ENCODE assay signal across 11 cellular contexts in the genomic region with DNA sequence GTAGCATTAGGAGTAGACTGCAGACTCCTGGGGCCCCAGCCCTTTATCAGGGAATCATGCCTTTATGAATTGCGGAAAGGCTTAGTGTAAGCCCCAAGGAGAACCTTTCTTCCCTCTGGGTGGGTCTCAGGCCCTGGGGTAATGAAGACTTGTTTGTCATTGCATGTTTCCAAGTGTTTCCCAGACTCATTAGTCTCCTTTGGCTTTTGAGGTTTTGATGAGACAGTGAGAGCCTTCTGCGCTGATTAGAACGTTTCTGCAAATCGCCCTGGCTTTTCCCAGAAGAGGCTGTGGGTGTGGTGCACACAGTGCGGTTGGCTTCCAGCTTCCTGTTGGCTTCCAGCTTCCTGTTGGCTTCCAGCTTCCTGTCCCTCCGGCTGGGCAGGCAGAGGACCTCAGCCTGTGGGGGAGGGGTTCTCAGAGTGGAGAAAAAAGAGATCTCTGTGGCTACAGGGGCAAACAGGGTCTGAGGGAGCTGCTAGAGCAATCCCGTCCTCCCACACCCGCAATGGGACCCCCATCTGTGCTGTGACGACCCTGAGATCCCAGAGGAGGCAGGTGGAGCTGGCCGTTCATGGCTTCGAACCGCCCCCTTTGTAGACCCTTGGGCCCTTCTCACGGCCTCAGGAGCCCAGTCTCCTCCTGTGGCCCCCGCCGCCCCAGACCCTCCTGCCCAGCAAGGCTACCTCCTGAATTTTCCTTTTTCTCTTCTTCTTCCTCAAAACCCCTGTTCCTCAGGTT. TPM values are rescaled to one million over a fixed set of nuclear protein-coding genes. Genes with fewer than 3 reads are reported as not detected.
DNase-seq lines count a peak whose midpoint lies in the region; ATAC-seq, FAIRE-seq and TF ChIP-seq lines count a peak whose summit lies in the region.
"Had no signal": no experiment of that assay in that cellular context is flagged by ENCODE, and none has a peak within 500 bp of the region (broad histone marks: within the 10 kb centered on the region; RNA-seq: fewer than 3 reads in every experiment).

No MANE protein-coding gene starts in this region.

- intact Hi-C loops in HepG2 (cut with micrococcal nuclease; ENCODE audit: unreplicated experiment) (no loop called here), Calu3 (cut with micrococcal nuclease; ENCODE audit: unreplicated experiment) (no loop called here)

- no peak for ATAC-seq in HepG2
- ATAC-seq in left lobe of liver, result peak; percentile 22
- no peak for ATAC-seq in GM18909 (IDR thresholded peaks at IDR 0.05; ENCODE audit: poor library complexity, unreplicated experiment)
- no peak for ATAC-seq in GM21367 (IDR thresholded peaks at IDR 0.05; ENCODE audit: unreplicated experiment)
- ATAC-seq: CD8-positive, alpha-beta T cell had no signal

- TF ChIP-seq POLR2A in HepG2 (IDR thresholded peaks at IDR 0.05; ENCODE audit: insufficient read depth in 1 of 2, low read depth in 2 of 2, low read length in 2 of 2), result no peak

- H3K27me3 Mint-ChIP-seq in Calu3 (ENCODE audit: unreplicated experiment), result no peaks in the 10 kb centered on the region

- H3K4me3 Mint-ChIP-seq in Calu3 (ENCODE audit: low read depth, unreplicated experiment), result no peak overlapping the region
- H3K4me3 Mint-ChIP-seq: CD8-positive, alpha-beta T cell had no signal

- H3K36me3 Mint-ChIP-seq in Calu3 (ENCODE audit: insufficient read depth, unreplicated experiment), result peaks cover 19% of the 10 kb centered on the region

- POLR2A ChIA-PET in HepG2 (lab: Yijun Ruan, JAX), result no interaction called here

- TF ChIP-seq RAD21 in liver (IDR thresholded peaks at IDR 0.05), result no peak
- TF ChIP-seq RAD21 in HepG2 (CRISPR knock-in tag; IDR thresholded peaks at IDR 0.05), result no peak

- no peak overlapping the region for H3K27ac Mint-ChIP-seq in Calu3 (ENCODE audit: unreplicated experiment)
- H3K27ac Mint-ChIP-seq: CD8-positive, alpha-beta T cell had no signal

- 84% methylated on average over 15 of the region's 15 CpGs for whole genome bisulfite sequencing in liver
- WGBS in HepG2 (ENCODE audit: low lambda C conversion rate), result 93% methylated on average over 12 of the region's 15 CpGs

- no peaks in the 10 kb centered on the region for H3K9me3 Mint-ChIP-seq in Calu3 (ENCODE audit: low read depth, unreplicated experiment)
- H3K9me3 Mint-ChIP-seq: CD8-positive, alpha-beta T cell had no signal

- DNase-seq in HepG2 (ENCODE audit: low spot score) (no peak), astrocyte of the hippocampus (ENCODE audit: low read depth, low spot score) (peak; percentile 24), left lobe of liver (ENCODE audit: low spot score) (no peak), Calu3 (no peak), COLO668 (lab: John Stamatoyannopoulos, UW; ENCODE audit: unreplicated experiment) (no peak)
- DNase-seq: CD8-positive, alpha-beta T cell; NCI-H146 had no signal

- H3K9me3 ChIP-seq in liver (ENCODE audit: control insufficient read depth in 4 of 4, low read length in 3 of 4) (no peaks in the 10 kb centered on the region), HepG2 (ENCODE audit: low read length) (peaks cover 6% of the 10 kb centered on the region; the same call in 1 of the 2 replicates)

- in situ Hi-C loops in HepG2 (cut with HindIII; ENCODE audit: extremely low pct_ligation_motif_present, low pct_unique_long_range_greater_than_20kb), result no loop called here

- H3K27ac ChIP-seq in liver (ENCODE audit: low read depth in 1 of 2, low read length in 2 of 2), result no peak overlapping the region
- H3K27ac ChIP-seq in HepG2 (ENCODE audit: extremely low read length, insufficient read depth, low read length), result no peak overlapping the region

- CTCF ChIA-PET in HepG2 (lab: Yijun Ruan, JAX; ENCODE audit: low intra/inter-chr PET ratio, low total read pairs) (no interaction called here), Calu3 (lab: Charles Lee) (interaction anchor here (1.1 to 1.2 kb wide), 2 partner anchors 13 to 21 kb away, joined by 3 read pairs; no protein-coding TSS in a partner anchor)

- H3K27me3 ChIP-seq in liver (ENCODE audit: control insufficient read depth in 4 of 4, insufficient read depth in 4 of 4, low read length in 3 of 4) (no peaks in the 10 kb centered on the region), HepG2 (ENCODE audit: control insufficient read depth in 1 of 2, insufficient read depth in 2 of 2, low read length in 2 of 2) (no peaks in the 10 kb centered on the region)

- no peak overlapping the region for H2AFZ ChIP-seq in HepG2 (ENCODE audit: low read length)

- TF ChIP-seq EP300 in HepG2 (IDR thresholded peaks at IDR 0.05; ENCODE audit: low read depth in 2 of 2, low read length in 2 of 2) (no peak), HepG2 (CRISPR knock-in tag; IDR thresholded peaks at IDR 0.05; ENCODE audit: borderline replicate concordance) (no peak)

- H3K4me3 ChIP-seq in liver (ENCODE audit: low read depth in 1 of 3, low read length in 3 of 3), result no peak overlapping the region
- H3K4me3 ChIP-seq in HepG2 (replicated peaks in 1 of 3; ENCODE audit: insufficient read depth in 1 of 3, low read depth in 2 of 3, low read length in 3 of 3), result no peak overlapping the region

- H3K36me3 ChIP-seq in liver (ENCODE audit: control insufficient read depth in 4 of 4, insufficient read depth in 3 of 4, low read depth in 1 of 4, low read length in 3 of 4) (peaks cover 5 to 71% (median 47%) of the 10 kb centered on the region in 4 donors), HepG2 (replicated peaks in 1 of 2; ENCODE audit: control insufficient read depth in 1 of 2, insufficient read depth in 2 of 2, low read length in 2 of 2) (peaks cover 7 to 49% of the 10 kb centered on the region in 2 experiments)

- H3K79me2 ChIP-seq in HepG2 (ENCODE audit: insufficient read depth, low read length), result no peaks in the 10 kb centered on the region

- H3K4me1 ChIP-seq in liver (ENCODE audit: control insufficient read depth in 4 of 4, insufficient read depth in 4 of 4, low read length in 3 of 4) (peaks cover 0 to 7% (median 0%) of the 10 kb centered on the region in 4 donors), HepG2 (ENCODE audit: insufficient read depth, low read length) (no peaks in the 10 kb centered on the region)

- no peaks in the 10 kb centered on the region for H4K20me1 ChIP-seq in HepG2 (ENCODE audit: insufficient read depth, low read length)

- BruUV-seq in HepG2 (replicated peaks; lab: Mats Ljungman, UMichigan) (no TSS peak), Calu3 (replicated peaks; lab: Mats Ljungman, UMichigan) (no TSS peak)

- H3K9ac ChIP-seq in liver (ENCODE audit: low read depth in 1 of 2, low read length in 2 of 2), result no peak overlapping the region
- H3K9ac ChIP-seq in HepG2 (ENCODE audit: insufficient read depth, low read depth, low read length), result no peak overlapping the region

- no peak overlapping the region for H3K4me2 ChIP-seq in HepG2 (ENCODE audit: low read depth, low read length)

- FAIRE-seq in HepG2 (lab: Jason Lieb, UNC), result no peak
- FAIRE-seq: islet of Langerhans had no signal

- TF ChIP-seq CTCF in liver (IDR thresholded peaks at IDR 0.05; ENCODE audit: low read depth, low read length, missing input control) (no peak), HepG2 (CRISPR knock-in tag; IDR thresholded peaks at IDR 0.05) (no peak), Calu3 (IDR thresholded peaks at IDR 0.05; ENCODE audit: unreplicated experiment) (no peak)

- no peaks in the 10 kb centered on the region for H3K4me1 Mint-ChIP-seq in Calu3 (ENCODE audit: low read depth, unreplicated experiment)

TF ChIP-seq in liver, 16 proteins besides CTCF, POLR2A, EP300 and RAD21 (continues in another document):
- TF ChIP-seq MAX (IDR thresholded peaks at IDR 0.05) (no peak), FOXA1 (IDR thresholded peaks at IDR 0.05) (no peak), JUND (IDR thresholded peaks at IDR 0.05) (no peak), SP1 (IDR thresholded peaks at IDR 0.05) (peak; percentile 45), GABPA (IDR thresholded peaks at IDR 0.05 in 1 of 2, conservative IDR thresholded peaks at IDR 0.05 in 1 of 2) (peak in 1 of 2 donors; percentile 31)

TF ChIP-seq in HepG2, 621 proteins besides CTCF, POLR2A, EP300 and RAD21 (continues in another document):
- no peak for TF ChIP-seq ZNF530 (CRISPR knock-in tag; IDR thresholded peaks at IDR 0.05; ENCODE audit: low read depth)
- TF ChIP-seq ZNF235 (CRISPR knock-in tag; IDR thresholded peaks at IDR 0.05; ENCODE audit: borderline replicate concordance), result no peak
- TF ChIP-seq SP140L (CRISPR knock-in tag; IDR thresholded peaks at IDR 0.05; ENCODE audit: borderline replicate concordance), result no peak
- no peak for TF ChIP-seq SOX13 (IDR thresholded peaks at IDR 0.05)
- no peak for TF ChIP-seq SOX13 (CRISPR knock-in tag; conservative IDR thresholded peaks at IDR 0.05 in 1 of 2, IDR thresholded peaks at IDR 0.05 in 1 of 2)
- no peak for TF ChIP-seq RFX3 (CRISPR knock-in tag; IDR thresholded peaks at IDR 0.05)
- TF ChIP-seq PITX1 (CRISPR knock-in tag; IDR thresholded peaks at IDR 0.05), result no peak
- TF ChIP-seq ATRX (CRISPR knock-in tag; IDR thresholded peaks at IDR 0.05; ENCODE audit: borderline replicate concordance), result no peak
- TF ChIP-seq ZNF282 (IDR thresholded peaks at IDR 0.05; ENCODE audit: partially characterized antibody), result no peak

RNA-seq across cellular contexts. Expression of gene GPR68, which starts 42.1 kb away (rescaled TPM):
- total RNA-seq in liver (under 1 TPM; 0.33 to 0.37 TPM), HepG2 (2016; rRNA removed; fragmentation: Illumina TruSeq; extraction: Trizol) (not detected in 2 replicates), left lobe of liver (0.10 TPM), Calu3 (2022) (not detected in 2 replicates)
- polyA plus RNA-seq in liver (under 1 TPM in 1 of 2 donors, not detected in 1; 0.17 TPM), HepG2 (2011; rRNA removed) (not detected in 2 replicates)
- total RNA-seq in HepG2 (2016; cell fraction: cytosol; rRNA removed; fragmentation: Illumina TruSeq; extraction: Trizol; ENCODE audit: low read depth), result not detected in 2 replicates
- total RNA-seq in HepG2 (2016; cell fraction: insoluble cytoplasmic fraction; rRNA removed; fragmentation: Illumina TruSeq; extraction: Trizol), result 0.11 TPM in 1 of 2 replicates, not detected in the other
- total RNA-seq in HepG2 (2016; cell fraction: membrane; rRNA removed; fragmentation: Illumina TruSeq; extraction: Trizol), result 0.41 TPM in 1 of 2 replicates, not detected in the other
- total RNA-seq in HepG2 (2016; cell fraction: nucleus; rRNA removed; fragmentation: Illumina TruSeq; extraction: Trizol), result not detected in 2 replicates
- not detected in 2 replicates for polyA plus RNA-seq in HepG2 (2011; cell fraction: cytosol; rRNA removed)
- 0.16 TPM in 1 of 2 replicates, not detected in the other for polyA plus RNA-seq in HepG2 (2011; cell fraction: nucleus; rRNA removed)
- 0.17 and 0.20 TPM in 2 replicates for polyA plus RNA-seq in HepG2 (2012)
- polyA plus RNA-seq in HepG2 (2016; cell fraction: cytosol; fragmentation: Illumina TruSeq; extraction: Trizol; ENCODE audit: low read depth), result not detected in 2 replicates
- not detected in 2 replicates for polyA plus RNA-seq in HepG2 (2016; cell fraction: insoluble cytoplasmic fraction; fragmentation: Illumina TruSeq; extraction: Trizol; ENCODE audit: low read depth)
- polyA plus RNA-seq in HepG2 (2016; cell fraction: membrane; fragmentation: Illumina TruSeq; extraction: Trizol; ENCODE audit: low read depth), result not detected in 2 replicates
- polyA plus RNA-seq in HepG2 (2016; cell fraction: nucleus; fragmentation: Illumina TruSeq; extraction: Trizol; ENCODE audit: insufficient read depth, low read depth), result not detected in 2 replicates
- 0.10 and 0.19 TPM in 2 replicates for polyA minus RNA-seq in HepG2 (2011; rRNA and poly(A)+ RNA removed; ENCODE audit: low replicate concordance)
- polyA minus RNA-seq in HepG2 (2011; cell fraction: cytosol; rRNA and poly(A)+ RNA removed), result not detected in 2 replicates
- polyA minus RNA-seq in HepG2 (2011; cell fraction: nucleus; rRNA and poly(A)+ RNA removed), result not detected in 2 replicates
